9 cellular contexts compared by ENCODE assay signal in genomic region chr6:52534966-52535390, GRCh38. TPM values are rescaled to one million over a fixed set of nuclear protein-coding genes. Genes with fewer than 3 reads are reported as not detected.
DNase-seq lines count a peak whose midpoint lies in the region; ATAC-seq lines count a peak whose summit lies in the region.
"Had no signal": no experiment of that assay in that cellular context is flagged by ENCODE, and none has a peak within 500 bp of the region (broad histone marks: within the 10 kb centered on the region; RNA-seq: fewer than 3 reads in every experiment).

No MANE protein-coding gene starts in this region.

- intact Hi-C loops in activated CD4-positive, alpha-beta T cell treated with anti-CD3 and anti-CD28 coated beads, Interleukin-2, amount 10 ng/mL, durations not matched to agents 24 days and 14 days (cut with micrococcal nuclease): loop anchor here (1.0 to 10.0 kb wide), 3 partner anchors 40 to 250 kb away; partner anchors contain the start of genes EFHC1 and MCM3

- H3K9me3 Mint-ChIP-seq in activated CD4-positive, alpha-beta T cell treated with anti-CD3 and anti-CD28 coated beads, Interleukin-2, amount 10 ng/mL, durations not matched to agents 24 days and 14 days: no peaks in the 10 kb centered on the region

- H3K27ac Mint-ChIP-seq in activated CD4-positive, alpha-beta T cell treated with anti-CD3 and anti-CD28 coated beads, Interleukin-2, amount 10 ng/mL, durations not matched to agents 24 days and 14 days: peak overlapping the region; percentile 84

- DNase-seq in activated CD4-positive, alpha-beta T cell treated with anti-CD3 and anti-CD28 coated beads, Interleukin-2, amount 10 ng/mL, durations not matched to agents 24 days and 14 days: peak; percentile 84
- DNase-seq in activated CD4-positive, alpha-beta T cell treated with anti-CD3 and anti-CD28 coated beads, Interleukin-2, amount 50 U/mL, for 1 hour: no peak
- peak; percentile 32 to 44 for DNase-seq in activated CD4-positive, alpha-beta T cell treated with anti-CD3 and anti-CD28 coated beads, Interleukin-2, amount 50 U/mL, for 48 hours
- DNase-seq in stimulated activated CD8-positive, alpha-beta memory T cell treated with anti-CD3 and anti-CD28 coated beads, Interleukin-15, amount 100 ng/mL, for 48 hours (ENCODE audit: low read depth in 2 of 2): peak; percentile 28 to 42
- DNase-seq in NAMALWA (ENCODE audit: low spot score) (no peak), COR-L47 (lab: John Stamatoyannopoulos, UW) (no peak), RKO (ENCODE audit: low spot score) (no peak)
- DNase-seq: thyroid gland had no signal

- peaks cover 2% of the 10 kb centered on the region for H3K36me3 Mint-ChIP-seq in activated CD4-positive, alpha-beta T cell treated with anti-CD3 and anti-CD28 coated beads, Interleukin-2, amount 10 ng/mL, durations not matched to agents 24 days and 14 days (ENCODE audit: low read depth)

- no peak overlapping the region for H3K4me3 Mint-ChIP-seq in activated CD4-positive, alpha-beta T cell treated with anti-CD3 and anti-CD28 coated beads, Interleukin-2, amount 10 ng/mL, durations not matched to agents 24 days and 14 days

- H3K27me3 Mint-ChIP-seq in activated CD4-positive, alpha-beta T cell treated with anti-CD3 and anti-CD28 coated beads, Interleukin-2, amount 10 ng/mL, durations not matched to agents 24 days and 14 days: no peaks in the 10 kb centered on the region

- peaks cover 34% of the 10 kb centered on the region for H3K4me1 Mint-ChIP-seq in activated CD4-positive, alpha-beta T cell treated with anti-CD3 and anti-CD28 coated beads, Interleukin-2, amount 10 ng/mL, durations not matched to agents 24 days and 14 days

- ATAC-seq in HG02870 (IDR thresholded peaks at IDR 0.05; ENCODE audit: unreplicated experiment): peak; percentile 44

RNA-seq across cellular contexts. Expression of gene TRAM2, which starts 41.9 kb away (rescaled TPM):
- 2.6 TPM in 2 replicates for total RNA-seq in activated CD4-positive, alpha-beta T cell treated with anti-CD3 and anti-CD28 coated beads, Interleukin-2, amount 10 ng/mL, durations not matched to agents 24 days and 14 days

Comparison
In these comparisons a context has a peak if more than half of its experiments do, and no peak if none do; other contexts are left out.
1. DNase-seq: peak in activated CD4-positive, alpha-beta T cell treated with anti-CD3 and anti-CD28 coated beads, Interleukin-2, amount 10 ng/mL, durations not matched to agents 24 days and 14 days (single experiment), activated CD4-positive, alpha-beta T cell treated with anti-CD3 and anti-CD28 coated beads, Interleukin-2, amount 50 U/mL, for 48 hours (2 of 2) and stimulated activated CD8-positive, alpha-beta memory T cell treated with anti-CD3 and anti-CD28 coated beads, Interleukin-15, amount 100 ng/mL, for 48 hours (2 of 2); none in activated CD4-positive, alpha-beta T cell treated with anti-CD3 and anti-CD28 coated beads, Interleukin-2, amount 50 U/mL, for 1 hour (single experiment), NAMALWA (single experiment), COR-L47 (single experiment) and RKO (single experiment).